ENCODE assay signal across 31 cellular contexts in the genomic region with DNA sequence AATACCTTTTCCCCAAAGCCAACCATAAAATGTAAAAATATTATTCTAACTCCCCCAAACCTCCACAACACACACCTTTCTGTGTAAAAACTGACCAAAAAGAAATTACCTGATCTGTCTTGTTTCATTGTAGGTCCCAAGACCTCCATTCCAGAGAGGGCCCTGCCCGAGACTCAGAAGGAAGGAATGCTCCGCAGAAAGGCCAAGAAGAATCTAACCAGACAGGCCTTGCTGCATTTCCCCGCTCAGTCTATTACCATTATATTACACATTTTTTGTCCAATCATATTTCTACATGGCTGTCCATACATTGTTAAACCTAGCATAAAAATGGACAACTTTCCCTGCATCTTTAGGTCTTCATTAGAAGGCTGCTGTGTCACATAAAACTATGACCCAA.
"Had no signal": no experiment of that assay in that cellular context is flagged by ENCODE, and none has a peak within 500 bp of the region (broad histone marks: within the 10 kb centered on the region; RNA-seq: fewer than 3 reads in every experiment).

No MANE protein-coding gene starts in this region.

- ATAC-seq: activated CD4-positive, alpha-beta T cell treated with anti-CD3 and anti-CD28 coated beads for 36 hours; activated CD8-positive, alpha-beta memory T cell treated with anti-CD3 and anti-CD28 coated beads, Interleukin-2, amount 10 ng/mL, durations not matched to agents 7 days and 5 days; activated CD8-positive, alpha-beta T cell treated with anti-CD3 and anti-CD28 coated beads, Interleukin-2, amount 10 ng/mL, durations not matched to agents 7 days and 5 days; activated naive CD8-positive, alpha-beta T cell treated with anti-CD3 and anti-CD28 coated beads, Interleukin-2, amount 50 U/mL, for 24 hours; body of pancreas; effector memory CD8-positive, alpha-beta T cell had no signal

- H3K9me3 Mint-ChIP-seq: activated CD4-positive, alpha-beta T cell treated with anti-CD3 and anti-CD28 coated beads, Interleukin-2, amount 10 ng/mL, durations not matched to agents 24 days and 14 days; effector memory CD8-positive, alpha-beta T cell had no signal

- H3K4me1 ChIP-seq: adrenal gland, body of pancreas had no signal

- H3K27me3 ChIP-seq: adrenal gland, body of pancreas had no signal

- H3K4me1 Mint-ChIP-seq: activated CD4-positive, alpha-beta T cell treated with anti-CD3 and anti-CD28 coated beads for 36 hours; activated CD4-positive, alpha-beta T cell treated with anti-CD3 and anti-CD28 coated beads, Interleukin-2, amount 10 ng/mL, durations not matched to agents 24 days and 14 days; activated CD8-positive, alpha-beta memory T cell treated with anti-CD3 and anti-CD28 coated beads, Interleukin-2, amount 10 ng/mL, durations not matched to agents 7 days and 5 days; activated naive CD4-positive, alpha-beta T cell treated with anti-CD3 and anti-CD28 coated beads, Interleukin-2, amount 50 U/mL, for 24 hours; activated naive CD8-positive, alpha-beta T cell treated with anti-CD3 and anti-CD28 coated beads for 36 hours; activated naive CD8-positive, alpha-beta T cell treated with anti-CD3 and anti-CD28 coated beads, Interleukin-2, amount 50 U/mL, for 24 hours had no signal

- H3K27ac ChIP-seq: adrenal gland, body of pancreas, epithelial cell of prostate had no signal

- DNase-seq: activated CD4-positive, alpha-beta memory T cell treated with anti-CD3 and anti-CD28 coated beads for 36 hours; activated CD4-positive, alpha-beta T cell treated with anti-CD3 and anti-CD28 coated beads for 36 hours; activated CD4-positive, alpha-beta T cell treated with anti-CD3 and anti-CD28 coated beads, Interleukin-2, amount 10 ng/mL, durations not matched to agents 24 days and 14 days; activated CD4-positive, CD25-positive, alpha-beta regulatory T cell; activated CD4-positive, CD25-positive, alpha-beta regulatory T cell treated with anti-CD3 and anti-CD28 coated beads, Interleukin-2, amount 50 U/mL, for 72 hours; activated CD8-positive, alpha-beta memory T cell treated with anti-CD3 and anti-CD28 coated beads, Interleukin-2, amount 10 ng/mL, durations not matched to agents 7 days and 5 days; activated CD8-positive, alpha-beta memory T cell treated with anti-CD3 and anti-CD28 coated beads, Interleukin-2, amount 50 U/mL, for 4 hours; activated CD8-positive, alpha-beta T cell treated with anti-CD3 and anti-CD28 coated beads, Interleukin-2, amount 10 ng/mL, durations not matched to agents 7 days and 5 days; activated effector memory CD4-positive, alpha-beta T cell treated with anti-CD3 and anti-CD28 coated beads, Interleukin-2, amount 50 U/mL, for 16 hours; activated naive CD4-positive, alpha-beta T cell treated with anti-CD3 and anti-CD28 coated beads for 36 hours; activated naive CD8-positive, alpha-beta T cell treated with anti-CD3 and anti-CD28 coated beads for 36 hours; activated naive CD8-positive, alpha-beta T cell treated with anti-CD3 and anti-CD28 coated beads, Interleukin-2, amount 50 U/mL, for 24 hours; activated T-cell treated with anti-CD3 and anti-CD28 coated beads, Interleukin-2, amount 50 U/mL, for 1 hour; activated T-cell treated with anti-CD3 and anti-CD28 coated beads, Interleukin-2, amount 50 U/mL, for 48 hours; adrenal gland; amygdala; aorta; body of pancreas; caudate nucleus; cortex of kidney; dermis blood vessel endothelial cell; effector CD4-positive, alpha-beta T cell; effector memory CD8-positive, alpha-beta T cell; foreskin fibroblast; T-helper 2 cell had no signal

- H3K4me3 ChIP-seq: adrenal gland, body of pancreas had no signal

- H3K36me3 ChIP-seq: adrenal gland had no signal

- FAIRE-seq: colon, frontal cortex had no signal

- H3K27ac Mint-ChIP-seq: activated CD4-positive, alpha-beta memory T cell treated with anti-CD3 and anti-CD28 coated beads for 36 hours; activated CD4-positive, alpha-beta T cell treated with anti-CD3 and anti-CD28 coated beads for 36 hours; activated CD4-positive, alpha-beta T cell treated with anti-CD3 and anti-CD28 coated beads, Interleukin-2, amount 10 ng/mL, durations not matched to agents 24 days and 14 days; activated CD8-positive, alpha-beta memory T cell treated with anti-CD3 and anti-CD28 coated beads, Interleukin-2, amount 10 ng/mL, durations not matched to agents 7 days and 5 days; activated CD8-positive, alpha-beta T cell treated with anti-CD3 and anti-CD28 coated beads, Interleukin-2, amount 10 ng/mL, durations not matched to agents 7 days and 5 days; activated naive CD4-positive, alpha-beta T cell treated with anti-CD3 and anti-CD28 coated beads for 36 hours; activated naive CD4-positive, alpha-beta T cell treated with anti-CD3 and anti-CD28 coated beads, Interleukin-2, amount 50 U/mL, for 24 hours; activated naive CD8-positive, alpha-beta T cell treated with anti-CD3 and anti-CD28 coated beads for 36 hours; activated naive CD8-positive, alpha-beta T cell treated with anti-CD3 and anti-CD28 coated beads, Interleukin-2, amount 50 U/mL, for 24 hours; activated T-helper 1 cell treated with anti-CD3 and anti-CD28 coated beads, Interleukin-12 subunit alpha, Interleukin-12 subunit beta, Interleukin-2, Interleukin-4 antibody, amounts not matched to agents 30 ng/mL and 10 ng/mL and 1 ng/mL, durations not matched to agents 14 hours and 24 hours and 36 hours; activated T-helper 2 cell treated with anti-CD3 and anti-CD28 coated beads, Interferon-gamma antibody, Interleukin-2, Interleukin-4, amounts not matched to agents 10 μg/mL and 5 μg/mL and 100 μg/mL, durations not matched to agents 14 hours and 24 hours and 36 hours; effector memory CD8-positive, alpha-beta T cell had no signal

- H3K36me3 Mint-ChIP-seq: activated CD4-positive, alpha-beta memory T cell treated with anti-CD3 and anti-CD28 coated beads for 36 hours; activated CD8-positive, alpha-beta memory T cell treated with anti-CD3 and anti-CD28 coated beads, Interleukin-2, amount 10 ng/mL, durations not matched to agents 7 days and 5 days; activated naive CD4-positive, alpha-beta T cell treated with anti-CD3 and anti-CD28 coated beads, Interleukin-2, amount 50 U/mL, for 24 hours; activated naive CD8-positive, alpha-beta T cell treated with anti-CD3 and anti-CD28 coated beads for 36 hours had no signal

- H3K27me3 Mint-ChIP-seq: activated CD4-positive, alpha-beta T cell treated with anti-CD3 and anti-CD28 coated beads, Interleukin-2, amount 10 ng/mL, durations not matched to agents 24 days and 14 days; activated CD8-positive, alpha-beta memory T cell treated with anti-CD3 and anti-CD28 coated beads, Interleukin-2, amount 10 ng/mL, durations not matched to agents 7 days and 5 days; activated naive CD4-positive, alpha-beta T cell treated with anti-CD3 and anti-CD28 coated beads, Interleukin-2, amount 50 U/mL, for 24 hours; activated naive CD8-positive, alpha-beta T cell treated with anti-CD3 and anti-CD28 coated beads, Interleukin-2, amount 50 U/mL, for 24 hours had no signal

- H3K4me3 Mint-ChIP-seq: activated CD4-positive, alpha-beta memory T cell treated with anti-CD3 and anti-CD28 coated beads for 36 hours; activated CD4-positive, alpha-beta T cell treated with anti-CD3 and anti-CD28 coated beads for 36 hours; activated CD4-positive, alpha-beta T cell treated with anti-CD3 and anti-CD28 coated beads, Interleukin-2, amount 10 ng/mL, durations not matched to agents 24 days and 14 days; activated CD8-positive, alpha-beta memory T cell treated with anti-CD3 and anti-CD28 coated beads, Interleukin-2, amount 10 ng/mL, durations not matched to agents 7 days and 5 days; activated CD8-positive, alpha-beta T cell treated with anti-CD3 and anti-CD28 coated beads, Interleukin-2, amount 10 ng/mL, durations not matched to agents 7 days and 5 days; activated naive CD4-positive, alpha-beta T cell treated with anti-CD3 and anti-CD28 coated beads for 36 hours; activated naive CD4-positive, alpha-beta T cell treated with anti-CD3 and anti-CD28 coated beads, Interleukin-2, amount 50 U/mL, for 24 hours; activated naive CD8-positive, alpha-beta T cell treated with anti-CD3 and anti-CD28 coated beads for 36 hours; activated naive CD8-positive, alpha-beta T cell treated with anti-CD3 and anti-CD28 coated beads, Interleukin-2, amount 50 U/mL, for 24 hours; activated T-helper 1 cell treated with anti-CD3 and anti-CD28 coated beads, Interleukin-12 subunit alpha, Interleukin-12 subunit beta, Interleukin-2, Interleukin-4 antibody, amounts not matched to agents 30 ng/mL and 10 ng/mL and 1 ng/mL, durations not matched to agents 14 hours and 24 hours and 36 hours; effector memory CD8-positive, alpha-beta T cell had no signal
